ENCODE assay signal across 28 cellular contexts in genomic region chr22:23262474-23263332, GRCh38.
A peak's percentile ranks its signal among the peaks of the same experiment; 100 is the strongest.
DNase-seq lines count a peak whose midpoint lies in the region; ATAC-seq and TF ChIP-seq lines count a peak whose summit lies in the region.
"Had no signal": no experiment of that assay in that cellular context is flagged by ENCODE, and none has a peak within 500 bp of the region (broad histone marks: within the 10 kb centered on the region; RNA-seq: fewer than 3 reads in every experiment).

No MANE protein-coding gene starts in this region.

- no peak for TF ChIP-seq CTCF in OCI-LY7 (conservative IDR thresholded peaks at IDR 0.05; ENCODE audit: low read length)

- peaks cover 5 to 13% (median 11%) of the 10 kb centered on the region in 3 donors for H3K4me1 Mint-ChIP-seq in CD8-positive, alpha-beta memory T cell
- peaks cover 37 to 45% of the 10 kb centered on the region in 2 donors for H3K4me1 Mint-ChIP-seq in immature natural killer cell
- H3K4me1 Mint-ChIP-seq: activated naive CD8-positive, alpha-beta T cell treated with anti-CD3 and anti-CD28 coated beads, Interleukin-2, amount 10 ng/mL, durations not matched to agents 7 days and 5 days had no signal

- no peaks in the 10 kb centered on the region for H3K27me3 Mint-ChIP-seq in CD8-positive, alpha-beta memory T cell
- peaks cover 11 to 28% (median 17%) of the 10 kb centered on the region in 3 donors for H3K27me3 Mint-ChIP-seq in immature natural killer cell (ENCODE audit: low read depth in 3 of 3)
- H3K27me3 Mint-ChIP-seq: activated naive CD8-positive, alpha-beta T cell treated with anti-CD3 and anti-CD28 coated beads, Interleukin-2, amount 10 ng/mL, durations not matched to agents 7 days and 5 days; naive thymus-derived CD8-positive, alpha-beta T cell had no signal

- intact Hi-C loops in OCI-LY7 (cut with micrococcal nuclease; ENCODE audit: unreplicated experiment) = no loop called here

- H3K4me3 Mint-ChIP-seq in CD8-positive, alpha-beta memory T cell = no peak overlapping the region
- H3K4me3 Mint-ChIP-seq in immature natural killer cell = peak overlapping the region in 1 of 5 donors; percentile 29
- H3K4me3 Mint-ChIP-seq: activated naive CD8-positive, alpha-beta T cell treated with anti-CD3 and anti-CD28 coated beads, Interleukin-2, amount 10 ng/mL, durations not matched to agents 7 days and 5 days had no signal

- no peak overlapping the region for H3K27ac ChIP-seq in CD8-positive, alpha-beta memory T cell (ENCODE audit: low read depth, low read length)
- H3K27ac ChIP-seq in OCI-LY7 (ENCODE audit: low read depth, low read length, poor library complexity, severe bottlenecking) (no peak overlapping the region), subcutaneous abdominal adipose tissue (ENCODE audit: low read depth, low read length) (no peak overlapping the region)
- H3K27ac ChIP-seq: SJCRH30 had no signal

- H2AFZ ChIP-seq in OCI-LY7 (ENCODE audit: low read length) = no peak overlapping the region

- peaks cover 18% of the 10 kb centered on the region for H3K36me3 ChIP-seq in CD8-positive, alpha-beta memory T cell (ENCODE audit: insufficient read depth, low read length)
- H3K36me3 ChIP-seq in OCI-LY7 (ENCODE audit: insufficient read depth, low read length) (peaks cover 31% of the 10 kb centered on the region), subcutaneous abdominal adipose tissue (ENCODE audit: control insufficient read depth in 5 of 5, insufficient read depth in 5 of 5, low read length in 5 of 5) (peaks cover 0 to 47% (median 41%) of the 10 kb centered on the region in 5 donors)
- H3K36me3 ChIP-seq: ovary had no signal

- CTCF ChIA-PET in CD8-positive, alpha-beta memory T cell (lab: Charles Lee) = interaction anchor here (1.3 kb wide), 1 partner anchor 20 kb away, joined by 3 read pairs; no protein-coding TSS in a partner anchor
- CTCF ChIA-PET in OCI-LY7 (lab: Charles Lee; ENCODE audit: unreplicated experiment) = no interaction called here

- H4K20me1 ChIP-seq in OCI-LY7 (ENCODE audit: insufficient read depth, low read length) = no peaks in the 10 kb centered on the region

- no peak for DNase-seq in CD8-positive, alpha-beta memory T cell
- DNase-seq in OCI-LY7 (ENCODE audit: low spot score) (no peak), immature natural killer cell (no peak), GM03348 (ENCODE audit: low spot score) (no peak)
- DNase-seq: activated CD4-positive, alpha-beta T cell treated with anti-CD3 and anti-CD28 coated beads for 48 hours; activated effector memory CD4-positive, alpha-beta T cell treated with anti-CD3 and anti-CD28 coated beads, Interleukin-2, amount 50 U/mL, for 16 hours; activated naive CD8-positive, alpha-beta T cell treated with anti-CD3 and anti-CD28 coated beads, Interleukin-2, amount 10 ng/mL, durations not matched to agents 7 days and 5 days; Calu3; DMS79; GDM1; glutamatergic neuron; KBM-7; left ventricle myocardium superior; midbrain; naive thymus-derived CD8-positive, alpha-beta T cell; NCI-H1092 treated with DMSO at 0.1 percent for 48 hours; NCI-H1694 treated with DMSO at 0.1 percent for 48 hours; NCI-H2171; NCI-H82; SJCRH30; stimulated activated naive CD4-positive, alpha-beta T cell treated with Interleukin-2 at 50 U/mL for 16 hours; SW 1271 had no signal

- ATAC-seq in GM19023 (IDR thresholded peaks at IDR 0.05; ENCODE audit: unreplicated experiment) (no peak), HG02852 (IDR thresholded peaks at IDR 0.05; ENCODE audit: unreplicated experiment) (no peak)
- ATAC-seq: left ventricle myocardium superior; naive thymus-derived CD8-positive, alpha-beta T cell had no signal

- no TSS peak for BruUV-seq in OCI-LY7 (replicated peaks; lab: Mats Ljungman, UMichigan)

- H3K9me3 ChIP-seq in CD8-positive, alpha-beta memory T cell (ENCODE audit: low read length) = no peaks in the 10 kb centered on the region
- H3K9me3 ChIP-seq in OCI-LY7 (ENCODE audit: low read length) (no peaks in the 10 kb centered on the region), subcutaneous abdominal adipose tissue (ENCODE audit: control insufficient read depth in 5 of 5, low read length in 5 of 5) (no peaks in the 10 kb centered on the region)
- H3K9me3 ChIP-seq: ascending aorta, ovary, SJCRH30, thoracic aorta had no signal

- H3K9ac ChIP-seq in subcutaneous abdominal adipose tissue (ENCODE audit: low read length in 5 of 5) = no peak overlapping the region

- H3K27ac Mint-ChIP-seq in CD8-positive, alpha-beta memory T cell = peak overlapping the region in 5 of 8 donors; percentile 33 to 96 (median 89)
- peak overlapping the region; percentile 97 to 99 (median 97) for H3K27ac Mint-ChIP-seq in immature natural killer cell

- POLR2A ChIA-PET in CD8-positive, alpha-beta memory T cell (lab: Charles Lee) = no interaction called here
- POLR2A ChIA-PET in OCI-LY7 (lab: Charles Lee) = no interaction called here

- no peaks in the 10 kb centered on the region for H3K27me3 ChIP-seq in CD8-positive, alpha-beta memory T cell (ENCODE audit: insufficient read depth, low read length, poor library complexity, severe bottlenecking)
- no peaks in the 10 kb centered on the region for H3K27me3 ChIP-seq in subcutaneous abdominal adipose tissue (ENCODE audit: control insufficient read depth in 5 of 5, insufficient read depth in 4 of 5, low read length in 5 of 5)
- H3K27me3 ChIP-seq: ascending aorta, ovary, SJCRH30 had no signal

- peaks cover 6% of the 10 kb centered on the region for H3K4me1 ChIP-seq in CD8-positive, alpha-beta memory T cell (ENCODE audit: insufficient read depth, low read length)
- H3K4me1 ChIP-seq in OCI-LY7 (ENCODE audit: insufficient read depth, low read length, poor library complexity, severe bottlenecking) (peaks cover 45% of the 10 kb centered on the region), subcutaneous abdominal adipose tissue (ENCODE audit: control insufficient read depth in 5 of 5, insufficient read depth in 5 of 5, low read length in 5 of 5) (peaks cover 3 to 49% (median 21%) of the 10 kb centered on the region in 5 donors)
- H3K4me1 ChIP-seq: SJCRH30 had no signal

- peak overlapping the region; percentile 67; the same call in 1 of the 2 replicates for H3K4me2 ChIP-seq in OCI-LY7 (ENCODE audit: low read length)

- no peaks in the 10 kb centered on the region for H3K9me2 ChIP-seq in OCI-LY7 (ENCODE audit: insufficient read depth, low read length)

- peaks cover 0 to 2% (median 0%) of the 10 kb centered on the region in 5 donors for H3K9me3 Mint-ChIP-seq in CD8-positive, alpha-beta memory T cell
- no peaks in the 10 kb centered on the region for H3K9me3 Mint-ChIP-seq in immature natural killer cell
- H3K9me3 Mint-ChIP-seq: activated naive CD8-positive, alpha-beta T cell treated with anti-CD3 and anti-CD28 coated beads, Interleukin-2, amount 10 ng/mL, durations not matched to agents 7 days and 5 days; naive thymus-derived CD8-positive, alpha-beta T cell had no signal

- no peak overlapping the region for H3K4me3 ChIP-seq in CD8-positive, alpha-beta memory T cell (ENCODE audit: low read length)
- H3K4me3 ChIP-seq in OCI-LY7 (ENCODE audit: low read depth, low read length, poor library complexity, severe bottlenecking) = no peak overlapping the region
- H3K4me3 ChIP-seq in subcutaneous abdominal adipose tissue (ENCODE audit: low read depth in 1 of 5, low read length in 5 of 5) = peak overlapping the region in 3 of 5 donors; percentile 6 to 44 (median 6)
- H3K4me3 ChIP-seq: ascending aorta, ovary, SJCRH30, thoracic aorta had no signal

- no peaks in the 10 kb centered on the region for H3K79me2 ChIP-seq in OCI-LY7 (ENCODE audit: insufficient read depth, low read depth, low read length)

- H3K36me3 Mint-ChIP-seq in CD8-positive, alpha-beta memory T cell = peaks cover 0 to 77% (median 5%) of the 10 kb centered on the region in 3 donors
- peaks cover 0 to 21% (median 5%) of the 10 kb centered on the region in 3 donors for H3K36me3 Mint-ChIP-seq in immature natural killer cell
- H3K36me3 Mint-ChIP-seq: activated naive CD8-positive, alpha-beta T cell treated with anti-CD3 and anti-CD28 coated beads, Interleukin-2, amount 10 ng/mL, durations not matched to agents 7 days and 5 days had no signal

Comparison
In these comparisons a context has a peak if more than half of its experiments do, and no peak if none do; other contexts are left out.
1. H3K4me3 ChIP-seq: peak in subcutaneous abdominal adipose tissue (3 of 5); none in CD8-positive, alpha-beta memory T cell (single experiment) and OCI-LY7 (single experiment).